ENCODE assay signal across 8 cellular contexts in the genomic region with DNA sequence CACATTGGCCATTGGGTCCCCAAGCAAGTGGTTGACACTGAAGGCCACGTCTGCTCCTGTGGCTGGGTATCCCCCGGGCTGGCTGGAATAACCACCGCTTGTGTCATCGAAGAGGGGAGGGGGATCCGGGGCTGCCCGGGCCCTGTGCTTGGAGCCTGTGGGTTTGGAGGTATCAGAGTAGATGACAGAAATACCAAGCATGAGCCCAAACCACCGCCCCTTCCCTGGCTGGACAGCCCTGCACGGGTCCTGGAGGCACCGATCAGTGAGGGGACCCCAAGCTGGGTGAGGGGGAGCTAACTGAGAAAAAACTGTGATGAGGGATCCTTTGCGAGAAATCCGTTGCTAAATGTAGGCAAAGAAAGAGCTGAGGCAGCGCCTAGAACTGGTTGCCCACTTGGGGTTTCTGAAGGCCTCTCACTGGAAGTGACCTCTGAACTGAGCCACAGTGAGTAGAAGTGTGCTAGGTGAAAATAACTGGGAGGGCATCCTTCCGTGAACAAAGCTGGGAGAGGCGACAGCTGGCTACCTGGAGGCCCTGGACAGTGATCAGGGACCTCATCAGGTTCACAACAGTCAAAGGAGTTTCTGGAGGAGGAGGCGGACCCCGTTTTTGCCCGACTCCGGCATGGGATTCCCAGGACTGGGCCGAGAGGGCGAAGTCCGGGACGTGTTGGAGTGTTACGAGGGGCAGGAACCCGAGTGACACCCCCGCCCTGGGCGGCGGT. TPM values are rescaled to one million over a fixed set of nuclear protein-coding genes. Genes with fewer than 3 reads are reported as not detected.
DNase-seq lines count a peak whose midpoint lies in the region; ATAC-seq, FAIRE-seq and TF ChIP-seq lines count a peak whose summit lies in the region.

No MANE protein-coding gene starts in this region.

- WGBS in HepG2 (ENCODE audit: low lambda C conversion rate) = 3% methylated on average over 10 of the region's 27 CpGs
- 19% methylated on average over 27 of the region's 27 CpGs; no CpG with 5 or more reads in 1 of the 2 donors for WGBS in transverse colon (ENCODE audit: low coverage in 1 of 2), 2 donors

- peaks cover 42% of the 10 kb centered on the region for H3K4me1 Mint-ChIP-seq in CD8-positive, alpha-beta T cell (ENCODE audit: low read depth)

- CTCF ChIA-PET in CD8-positive, alpha-beta T cell (lab: Charles Lee) = interaction anchor here (1.0 to 6.0 kb wide), 8 partner anchors 20 to 220 kb away, joined by 3 to 34 read pairs (median 4); no protein-coding TSS in a partner anchor
- CTCF ChIA-PET in HepG2 (lab: Yijun Ruan, JAX; ENCODE audit: low intra/inter-chr PET ratio, low total read pairs) = interaction anchor here (1.0 kb wide), 1 partner anchor 21 kb away, joined by 3 read pairs; no protein-coding TSS in a partner anchor

- H3K9ac ChIP-seq in HepG2 (ENCODE audit: insufficient read depth, low read depth, low read length) = peak overlapping the region; percentile 96

- H3K27ac ChIP-seq in CD8-positive, alpha-beta T cell (ENCODE audit: low read depth, low read length) = peak overlapping the region; percentile 81
- peak overlapping the region; percentile 60 for H3K27ac ChIP-seq in HL-60 (replicated peaks)
- H3K27ac ChIP-seq in HepG2 (ENCODE audit: extremely low read length, insufficient read depth, low read length) = peak overlapping the region; percentile 97
- peak overlapping the region; percentile 92 to 97 (median 93) for H3K27ac ChIP-seq in transverse colon

- peak overlapping the region; percentile 67 for H3K4me3 ChIP-seq in CD8-positive, alpha-beta T cell (ENCODE audit: low read depth, low read length)
- H3K4me3 ChIP-seq in HL-60 (replicated peaks; ENCODE audit: insufficient read depth, low read length) = peak overlapping the region; percentile 90
- peak overlapping the region; percentile 89 for H3K4me3 ChIP-seq in astrocyte of the spinal cord (ENCODE audit: low read depth, low read length)
- H3K4me3 ChIP-seq in HepG2 (replicated peaks in 1 of 3; ENCODE audit: insufficient read depth in 1 of 3, low read depth in 2 of 3, low read length in 3 of 3) = peak overlapping the region; percentile 79 to 95 (median 88)
- peak overlapping the region; percentile 72 to 98 (median 78) for H3K4me3 ChIP-seq in transverse colon

- intact Hi-C loops in CD8-positive, alpha-beta T cell (cut with DNase I, micrococcal nuclease) = loop anchor here in 1 of 2 experiments (10.0 kb wide), 1 partner anchor 214 kb away; a partner anchor contains a TSS
- intact Hi-C loops in HepG2 (cut with micrococcal nuclease; ENCODE audit: unreplicated experiment) = loop anchor here (2.0 kb wide), 1 partner anchor 20 kb away; a partner anchor contains a TSS
- intact Hi-C loops in transverse colon (cut with DNase I; ENCODE audit: low total_unique reads) = loop anchor here (10.0 kb wide), 1 partner anchor 64 kb away; no protein-coding TSS in a partner anchor

- TF ChIP-seq EP300 in HepG2 (IDR thresholded peaks at IDR 0.05; ENCODE audit: low read depth in 2 of 2, low read length in 2 of 2) (no peak), HepG2 (CRISPR knock-in tag; IDR thresholded peaks at IDR 0.05; ENCODE audit: borderline replicate concordance) (no peak), transverse colon (IDR thresholded peaks at IDR 0.05; ENCODE audit: low read depth) (no peak)

- peak overlapping the region; percentile 82 for H3K4me3 Mint-ChIP-seq in CD8-positive, alpha-beta T cell

- peak overlapping the region; percentile 94 for H3K4me2 ChIP-seq in HepG2 (ENCODE audit: low read depth, low read length)

- peak in 1 of 2 experiments; percentile 63; a peak in 2 of 4 replicates for TF ChIP-seq POLR2A in HepG2 (IDR thresholded peaks at IDR 0.05; ENCODE audit: insufficient read depth in 1 of 2, low read depth in 2 of 2, low read length in 2 of 2)
- TF ChIP-seq POLR2A in transverse colon (IDR thresholded peaks at IDR 0.05) = no peak

- no peaks in the 10 kb centered on the region for H3K36me3 Mint-ChIP-seq in CD8-positive, alpha-beta T cell

- in situ Hi-C loops in astrocyte of the spinal cord (cut with HindIII; ENCODE audit: low sequenced_read_pairs) = no loop called here
- in situ Hi-C loops in HepG2 (cut with HindIII; ENCODE audit: extremely low pct_ligation_motif_present, low pct_unique_long_range_greater_than_20kb) = no loop called here
- in situ Hi-C loops in transverse colon (cut with MboI; ENCODE audit: low pct_ligation_motif_present in 1 of 4, low pct_unique_long_range_greater_than_20kb in 1 of 4, low sequenced_read_pairs in 3 of 4) = loop anchor here in 1 of 4 donors (10.0 kb wide), 1 partner anchor 64 kb away; no protein-coding TSS in a partner anchor

- no peaks in the 10 kb centered on the region for H3K9me3 Mint-ChIP-seq in CD8-positive, alpha-beta T cell

- H3K4me1 ChIP-seq in CD8-positive, alpha-beta T cell (ENCODE audit: insufficient read depth, low read length) = peaks cover 27% of the 10 kb centered on the region
- H3K4me1 ChIP-seq in HepG2 (ENCODE audit: insufficient read depth, low read length) = peaks cover 61% of the 10 kb centered on the region
- peaks cover 19 to 38% (median 29%) of the 10 kb centered on the region in 4 donors for H3K4me1 ChIP-seq in transverse colon

- H4K20me1 ChIP-seq in HepG2 (ENCODE audit: insufficient read depth, low read length) = no peaks in the 10 kb centered on the region

- peaks cover 29% of the 10 kb centered on the region for H3K79me2 ChIP-seq in HepG2 (ENCODE audit: insufficient read depth, low read length)

- H3K9me3 ChIP-seq in CD8-positive, alpha-beta T cell (ENCODE audit: low read length) = no peaks in the 10 kb centered on the region
- H3K9me3 ChIP-seq in HepG2 (ENCODE audit: low read length) (no peaks in the 10 kb centered on the region), transverse colon (no peaks in the 10 kb centered on the region)

- peaks cover 16% of the 10 kb centered on the region for H3K27me3 ChIP-seq in CD8-positive, alpha-beta T cell (ENCODE audit: insufficient read depth, low read length)
- peaks cover 17% of the 10 kb centered on the region for H3K27me3 ChIP-seq in HL-60 (ENCODE audit: insufficient read depth, poor library complexity, severe bottlenecking)
- H3K27me3 ChIP-seq in HepG2 (ENCODE audit: control insufficient read depth in 1 of 2, insufficient read depth in 2 of 2, low read length in 2 of 2) = peaks cover 0 to 20% of the 10 kb centered on the region in 2 experiments; a peak in 4 of 5 replicates
- H3K27me3 ChIP-seq in transverse colon = peaks cover 26% of the 10 kb centered on the region

- POLR2A ChIA-PET in CD8-positive, alpha-beta T cell (lab: Charles Lee) = interaction anchor here (1.1 to 4.0 kb wide), 6 partner anchors 8 to 66 kb away, joined by 3 to 22 read pairs (median 4); no protein-coding TSS in a partner anchor
- POLR2A ChIA-PET in HepG2 (lab: Yijun Ruan, JAX) = interaction anchor here (0.8 to 5.7 kb wide), 24 partner anchors 8 to 576 kb away, joined by 3 to 121 read pairs (median 5); a partner anchor contains a TSS

- H3K36me3 ChIP-seq in CD8-positive, alpha-beta T cell (ENCODE audit: insufficient read depth, low read length) = no peaks in the 10 kb centered on the region
- peaks cover 5 to 23% of the 10 kb centered on the region in 2 experiments; a peak in 4 of 5 replicates for H3K36me3 ChIP-seq in HepG2 (replicated peaks in 1 of 2; ENCODE audit: control insufficient read depth in 1 of 2, insufficient read depth in 2 of 2, low read length in 2 of 2)
- no peaks in the 10 kb centered on the region for H3K36me3 ChIP-seq in transverse colon

- BruUV-seq in HepG2 (replicated peaks; lab: Mats Ljungman, UMichigan) = TSS peak; percentile 67

- no peak for FAIRE-seq in HepG2 (lab: Jason Lieb, UNC)

- H3K27ac Mint-ChIP-seq in CD8-positive, alpha-beta T cell = peak overlapping the region; percentile 85

- H2AFZ ChIP-seq in HepG2 (ENCODE audit: low read length) = no peak overlapping the region

- TF ChIP-seq RAD21 in HepG2 (CRISPR knock-in tag; IDR thresholded peaks at IDR 0.05) = no peak

- TF ChIP-seq CTCF in CD8-positive, alpha-beta T cell (IDR thresholded peaks at IDR 0.05) = no peak
- TF ChIP-seq CTCF in HL-60 (IDR thresholded peaks at IDR 0.05; ENCODE audit: insufficient read depth, low read length) = no peak
- TF ChIP-seq CTCF in astrocyte of the spinal cord (IDR thresholded peaks at IDR 0.05; ENCODE audit: low read depth, low read length) = no peak
- TF ChIP-seq CTCF in HepG2 (CRISPR knock-in tag; IDR thresholded peaks at IDR 0.05) = no peak
- peak in 1 of 5 experiments; percentile 8 for TF ChIP-seq CTCF in transverse colon (IDR thresholded peaks at IDR 0.05)

- no peak for ATAC-seq in CD8-positive, alpha-beta T cell
- ATAC-seq in HepG2 (peak; percentile 27), GM21825 (IDR thresholded peaks at IDR 0.05; ENCODE audit: unreplicated experiment) (no peak)

- H3K27me3 Mint-ChIP-seq in CD8-positive, alpha-beta T cell (ENCODE audit: low read depth) = peaks cover 8% of the 10 kb centered on the region

- peak in 1 of 7 experiments; percentile 21 for DNase-seq in CD8-positive, alpha-beta T cell
- peak in 1 of 2 experiments; percentile 12 for DNase-seq in HL-60 (ENCODE audit: low read depth in 1 of 2, low spot score in 1 of 2)
- DNase-seq in astrocyte of the spinal cord (ENCODE audit: low read depth, low spot score) = peak; percentile 7
- DNase-seq in HepG2 (ENCODE audit: low spot score) = peak; percentile 39
- DNase-seq in transverse colon = peak; percentile 59
- DNase-seq in activated gamma-delta T cell treated with Interleukin-2 at 50 U/mL for 16 hours = no peak
- DNase-seq in putamen (ENCODE audit: low spot score) = no peak

RNA-seq across cellular contexts. Expression of a gene that starts 0.6 kb away (rescaled TPM):
- total RNA-seq in CD8-positive, alpha-beta T cell = 10 to 100 TPM; 16.8 to 17.1 TPM
- 78.9 and 145 TPM in 2 replicates for total RNA-seq in HepG2 (2016; rRNA removed; fragmentation: Illumina TruSeq; extraction: Trizol)
- total RNA-seq in HepG2 (2016; cell fraction: cytosol; rRNA removed; fragmentation: Illumina TruSeq; extraction: Trizol; ENCODE audit: low read depth) = 67.9 and 97.5 TPM in 2 replicates
- 79.1 and 144 TPM in 2 replicates for total RNA-seq in HepG2 (2016; cell fraction: insoluble cytoplasmic fraction; rRNA removed; fragmentation: Illumina TruSeq; extraction: Trizol)
- total RNA-seq in HepG2 (2016; cell fraction: membrane; rRNA removed; fragmentation: Illumina TruSeq; extraction: Trizol) = 74.6 and 94.5 TPM in 2 replicates
- total RNA-seq in HepG2 (2016; cell fraction: nucleus; rRNA removed; fragmentation: Illumina TruSeq; extraction: Trizol) = 100 and 123 TPM in 2 replicates
- 133 and 166 TPM in 2 replicates for polyA plus RNA-seq in HepG2 (2011; rRNA removed)
- 145 and 216 TPM in 2 replicates for polyA plus RNA-seq in HepG2 (2011; cell fraction: cytosol; rRNA removed)
- polyA plus RNA-seq in HepG2 (2011; cell fraction: nucleus; rRNA removed) = 188 and 197 TPM in 2 replicates
- polyA plus RNA-seq in HepG2 (2012) = 82.1 and 113 TPM in 2 replicates
- polyA plus RNA-seq in HepG2 (2016; cell fraction: cytosol; fragmentation: Illumina TruSeq; extraction: Trizol; ENCODE audit: low read depth) = 70.4 and 85.6 TPM in 2 replicates
- 74.0 and 87.7 TPM in 2 replicates for polyA plus RNA-seq in HepG2 (2016; cell fraction: insoluble cytoplasmic fraction; fragmentation: Illumina TruSeq; extraction: Trizol; ENCODE audit: low read depth)
- polyA plus RNA-seq in HepG2 (2016; cell fraction: membrane; fragmentation: Illumina TruSeq; extraction: Trizol; ENCODE audit: low read depth) = 69.4 and 78.0 TPM in 2 replicates
- 157 and 186 TPM in 2 replicates for polyA plus RNA-seq in HepG2 (2016; cell fraction: nucleus; fragmentation: Illumina TruSeq; extraction: Trizol; ENCODE audit: insufficient read depth, low read depth)
- 241 and 330 TPM in 2 replicates for polyA minus RNA-seq in HepG2 (2011; rRNA and poly(A)+ RNA removed; ENCODE audit: low replicate concordance)
- 159 and 162 TPM in 2 replicates for polyA minus RNA-seq in HepG2 (2011; cell fraction: cytosol; rRNA and poly(A)+ RNA removed)
- 44.9 and 46.5 TPM in 2 replicates for polyA minus RNA-seq in HepG2 (2011; cell fraction: nucleus; rRNA and poly(A)+ RNA removed)
- 10 to 100 TPM; 60.6 to 99.7 (median 72.3) TPM for total RNA-seq in transverse colon

RNA-seq across cellular contexts. Expression of a gene that starts 3.4 kb away (rescaled TPM):
- under 1 TPM; 0.19 to 0.31 TPM for total RNA-seq in CD8-positive, alpha-beta T cell
- total RNA-seq in HepG2 (2016; rRNA removed; fragmentation: Illumina TruSeq; extraction: Trizol) (0.10 and 0.18 TPM in 2 replicates), transverse colon (under 1 TPM in 2 of 4 donors, not detected in 2; 0.55 to 0.75 TPM)
- 0.09 and 0.10 TPM in 2 replicates for total RNA-seq in HepG2 (2016; cell fraction: cytosol; rRNA removed; fragmentation: Illumina TruSeq; extraction: Trizol; ENCODE audit: low read depth)
- total RNA-seq in HepG2 (2016; cell fraction: insoluble cytoplasmic fraction; rRNA removed; fragmentation: Illumina TruSeq; extraction: Trizol) = 0.09 and 0.13 TPM in 2 replicates
- 0.10 and 0.15 TPM in 2 replicates for total RNA-seq in HepG2 (2016; cell fraction: membrane; rRNA removed; fragmentation: Illumina TruSeq; extraction: Trizol)
- total RNA-seq in HepG2 (2016; cell fraction: nucleus; rRNA removed; fragmentation: Illumina TruSeq; extraction: Trizol) = 0.13 and 0.19 TPM in 2 replicates
- 0.33 and 0.48 TPM in 2 replicates for polyA plus RNA-seq in HepG2 (2011; rRNA removed)
- polyA plus RNA-seq in HepG2 (2011; cell fraction: cytosol; rRNA removed) = 0.35 and 0.48 TPM in 2 replicates
- polyA plus RNA-seq in HepG2 (2011; cell fraction: nucleus; rRNA removed) = 0.74 and 0.76 TPM in 2 replicates
- 0.40 and 0.52 TPM in 2 replicates for polyA plus RNA-seq in HepG2 (2012)
- 0.07 TPM in 1 of 2 replicates, not detected in the other for polyA plus RNA-seq in HepG2 (2016; cell fraction: cytosol; fragmentation: Illumina TruSeq; extraction: Trizol; ENCODE audit: low read depth)
- polyA plus RNA-seq in HepG2 (2016; cell fraction: insoluble cytoplasmic fraction; fragmentation: Illumina TruSeq; extraction: Trizol; ENCODE audit: low read depth) = 0.14 and 0.15 TPM in 2 replicates
- polyA plus RNA-seq in HepG2 (2016; cell fraction: membrane; fragmentation: Illumina TruSeq; extraction: Trizol; ENCODE audit: low read depth) = 0.11 and 0.16 TPM in 2 replicates
- 0.17 and 0.18 TPM in 2 replicates for polyA plus RNA-seq in HepG2 (2016; cell fraction: nucleus; fragmentation: Illumina TruSeq; extraction: Trizol; ENCODE audit: insufficient read depth, low read depth)
- polyA minus RNA-seq in HepG2 (2011; rRNA and poly(A)+ RNA removed; ENCODE audit: low replicate concordance) = 0.09 and 1.0 TPM in 2 replicates
- 0.26 and 0.30 TPM in 2 replicates for polyA minus RNA-seq in HepG2 (2011; cell fraction: cytosol; rRNA and poly(A)+ RNA removed)
- 0.62 and 0.77 TPM in 2 replicates for polyA minus RNA-seq in HepG2 (2011; cell fraction: nucleus; rRNA and poly(A)+ RNA removed)

RNA-seq across cellular contexts. Expression of a gene that starts 10.3 kb away (rescaled TPM):
- total RNA-seq in CD8-positive, alpha-beta T cell = 1 to 10 TPM; 4.9 to 5.7 TPM
- total RNA-seq in HepG2 (2016; rRNA removed; fragmentation: Illumina TruSeq; extraction: Trizol) (0.18 and 0.60 TPM in 2 replicates), transverse colon (under 1 TPM in 1 of 4 donors, not detected in 3; 0.41 TPM)
- total RNA-seq in HepG2 (2016; cell fraction: cytosol; rRNA removed; fragmentation: Illumina TruSeq; extraction: Trizol; ENCODE audit: low read depth) = 0.44 and 1.2 TPM in 2 replicates
- 0.13 and 0.17 TPM in 2 replicates for total RNA-seq in HepG2 (2016; cell fraction: insoluble cytoplasmic fraction; rRNA removed; fragmentation: Illumina TruSeq; extraction: Trizol)
- total RNA-seq in HepG2 (2016; cell fraction: membrane; rRNA removed; fragmentation: Illumina TruSeq; extraction: Trizol) = 1.2 TPM in 2 replicates
- 0.47 and 0.69 TPM in 2 replicates for total RNA-seq in HepG2 (2016; cell fraction: nucleus; rRNA removed; fragmentation: Illumina TruSeq; extraction: Trizol)
- 0.25 and 0.69 TPM in 2 replicates for polyA plus RNA-seq in HepG2 (2011; rRNA removed)
- polyA plus RNA-seq in HepG2 (2011; cell fraction: cytosol; rRNA removed) = 0.32 and 0.35 TPM in 2 replicates
- polyA plus RNA-seq in HepG2 (2011; cell fraction: nucleus; rRNA removed) = 0.47 and 0.55 TPM in 2 replicates
- 0.09 and 0.23 TPM in 2 replicates for polyA plus RNA-seq in HepG2 (2012)
- polyA plus RNA-seq in HepG2 (2016; cell fraction: cytosol; fragmentation: Illumina TruSeq; extraction: Trizol; ENCODE audit: low read depth) = 4.5 and 4.9 TPM in 2 replicates
- polyA plus RNA-seq in HepG2 (2016; cell fraction: insoluble cytoplasmic fraction; fragmentation: Illumina TruSeq; extraction: Trizol; ENCODE audit: low read depth) = 0.73 and 0.97 TPM in 2 replicates
- 4.7 and 4.8 TPM in 2 replicates for polyA plus RNA-seq in HepG2 (2016; cell fraction: membrane; fragmentation: Illumina TruSeq; extraction: Trizol; ENCODE audit: low read depth)
- 0.59 and 1.3 TPM in 2 replicates for polyA plus RNA-seq in HepG2 (2016; cell fraction: nucleus; fragmentation: Illumina TruSeq; extraction: Trizol; ENCODE audit: insufficient read depth, low read depth)
- polyA minus RNA-seq in HepG2 (2011; rRNA and poly(A)+ RNA removed; ENCODE audit: low replicate concordance) = 0.26 TPM in 1 of 2 replicates, not detected in the other
- not detected in 2 replicates for polyA minus RNA-seq in HepG2 (2011; cell fraction: cytosol; rRNA and poly(A)+ RNA removed)
- not detected in 2 replicates for polyA minus RNA-seq in HepG2 (2011; cell fraction: nucleus; rRNA and poly(A)+ RNA removed)

RNA-seq across cellular contexts. Expression of a gene that starts 19.9 kb away (rescaled TPM):
- 10 to 100 TPM; 34.4 to 36.3 TPM for total RNA-seq in CD8-positive, alpha-beta T cell
- total RNA-seq in HepG2 (2016; rRNA removed; fragmentation: Illumina TruSeq; extraction: Trizol) = 73.7 and 77.9 TPM in 2 replicates
- total RNA-seq in HepG2 (2016; cell fraction: cytosol; rRNA removed; fragmentation: Illumina TruSeq; extraction: Trizol; ENCODE audit: low read depth) = 22.8 and 24.5 TPM in 2 replicates
- 71.1 and 82.5 TPM in 2 replicates for total RNA-seq in HepG2 (2016; cell fraction: insoluble cytoplasmic fraction; rRNA removed; fragmentation: Illumina TruSeq; extraction: Trizol)
- 43.6 and 49.5 TPM in 2 replicates for total RNA-seq in HepG2 (2016; cell fraction: membrane; rRNA removed; fragmentation: Illumina TruSeq; extraction: Trizol)
- 29.4 and 33.2 TPM in 2 replicates for total RNA-seq in HepG2 (2016; cell fraction: nucleus; rRNA removed; fragmentation: Illumina TruSeq; extraction: Trizol)
- 87.9 and 97.8 TPM in 2 replicates for polyA plus RNA-seq in HepG2 (2011; rRNA removed)
- polyA plus RNA-seq in HepG2 (2011; cell fraction: cytosol; rRNA removed) = 86.4 and 116 TPM in 2 replicates
- polyA plus RNA-seq in HepG2 (2011; cell fraction: nucleus; rRNA removed) = 58.8 and 60.5 TPM in 2 replicates
- 48.5 and 57.1 TPM in 2 replicates for polyA plus RNA-seq in HepG2 (2012)
- 28.9 and 32.8 TPM in 2 replicates for polyA plus RNA-seq in HepG2 (2016; cell fraction: cytosol; fragmentation: Illumina TruSeq; extraction: Trizol; ENCODE audit: low read depth)
- 89.9 and 95.0 TPM in 2 replicates for polyA plus RNA-seq in HepG2 (2016; cell fraction: insoluble cytoplasmic fraction; fragmentation: Illumina TruSeq; extraction: Trizol; ENCODE audit: low read depth)
- 51.2 TPM in 2 replicates for polyA plus RNA-seq in HepG2 (2016; cell fraction: membrane; fragmentation: Illumina TruSeq; extraction: Trizol; ENCODE audit: low read depth)
- 63.8 and 71.2 TPM in 2 replicates for polyA plus RNA-seq in HepG2 (2016; cell fraction: nucleus; fragmentation: Illumina TruSeq; extraction: Trizol; ENCODE audit: insufficient read depth, low read depth)
- 142 and 271 TPM in 2 replicates for polyA minus RNA-seq in HepG2 (2011; rRNA and poly(A)+ RNA removed; ENCODE audit: low replicate concordance)
- 48.5 and 50.0 TPM in 2 replicates for polyA minus RNA-seq in HepG2 (2011; cell fraction: cytosol; rRNA and poly(A)+ RNA removed)
- 7.7 and 9.4 TPM in 2 replicates for polyA minus RNA-seq in HepG2 (2011; cell fraction: nucleus; rRNA and poly(A)+ RNA removed)
- total RNA-seq in transverse colon = 100 to 1,000 TPM in 3 of 4 donors, 10 to 100 TPM in 1; 89.8 to 141 (median 131) TPM

RNA-seq across cellular contexts. Expression of a gene that starts 28.5 kb away (rescaled TPM):
- 10 to 100 TPM; 39.3 to 41.1 TPM for total RNA-seq in CD8-positive, alpha-beta T cell
- 0.20 and 0.35 TPM in 2 replicates for total RNA-seq in HepG2 (2016; rRNA removed; fragmentation: Illumina TruSeq; extraction: Trizol)
- total RNA-seq in HepG2 (2016; cell fraction: cytosol; rRNA removed; fragmentation: Illumina TruSeq; extraction: Trizol; ENCODE audit: low read depth) = not detected in 2 replicates
- 0.09 and 0.35 TPM in 2 replicates for total RNA-seq in HepG2 (2016; cell fraction: insoluble cytoplasmic fraction; rRNA removed; fragmentation: Illumina TruSeq; extraction: Trizol)
- 0.06 TPM in 1 of 2 replicates, not detected in the other for total RNA-seq in HepG2 (2016; cell fraction: membrane; rRNA removed; fragmentation: Illumina TruSeq; extraction: Trizol)
- 0.37 and 0.44 TPM in 2 replicates for total RNA-seq in HepG2 (2016; cell fraction: nucleus; rRNA removed; fragmentation: Illumina TruSeq; extraction: Trizol)
- 0.20 and 0.25 TPM in 2 replicates for polyA plus RNA-seq in HepG2 (2011; rRNA removed)
- polyA plus RNA-seq in HepG2 (2011; cell fraction: cytosol; rRNA removed) = 0.23 and 0.32 TPM in 2 replicates
- polyA plus RNA-seq in HepG2 (2011; cell fraction: nucleus; rRNA removed) = 0.80 and 0.85 TPM in 2 replicates
- polyA plus RNA-seq in HepG2 (2012) = 0.51 and 1.1 TPM in 2 replicates
- polyA plus RNA-seq in HepG2 (2016; cell fraction: cytosol; fragmentation: Illumina TruSeq; extraction: Trizol; ENCODE audit: low read depth) = 0.08 and 0.09 TPM in 2 replicates
- 0.27 and 0.71 TPM in 2 replicates for polyA plus RNA-seq in HepG2 (2016; cell fraction: insoluble cytoplasmic fraction; fragmentation: Illumina TruSeq; extraction: Trizol; ENCODE audit: low read depth)
- 0.18 and 0.36 TPM in 2 replicates for polyA plus RNA-seq in HepG2 (2016; cell fraction: membrane; fragmentation: Illumina TruSeq; extraction: Trizol; ENCODE audit: low read depth)
- polyA plus RNA-seq in HepG2 (2016; cell fraction: nucleus; fragmentation: Illumina TruSeq; extraction: Trizol; ENCODE audit: insufficient read depth, low read depth) = 2.6 and 2.7 TPM in 2 replicates
- polyA minus RNA-seq in HepG2 (2011; rRNA and poly(A)+ RNA removed; ENCODE audit: low replicate concordance) = 0.09 and 1.0 TPM in 2 replicates
- 0.40 and 0.88 TPM in 2 replicates for polyA minus RNA-seq in HepG2 (2011; cell fraction: cytosol; rRNA and poly(A)+ RNA removed)
- 0.26 and 0.50 TPM in 2 replicates for polyA minus RNA-seq in HepG2 (2011; cell fraction: nucleus; rRNA and poly(A)+ RNA removed)
- 10 to 100 TPM in 1 of 4 donors, 1 to 10 TPM in 3; 2.6 to 36.2 (median 6.5) TPM for total RNA-seq in transverse colon

Comparison
In these comparisons a context has a peak if more than half of its experiments do, and no peak if none do; other contexts are left out.
1. DNase-seq: peak in astrocyte of the spinal cord (single experiment), HepG2 (single experiment) and transverse colon (single experiment); none in activated gamma-delta T cell treated with Interleukin-2 at 50 U/mL for 16 hours (single experiment) and putamen (single experiment).
2. Peak in every context shown above with its lines, with median percentiles within 50 percentile points of each other: H3K27ac ChIP-seq and H3K4me3 ChIP-seq.